Comparison of ENCODE assay signal across 10 cellular contexts in genomic region chr4:3322059-3322550, GRCh38. TPM values are rescaled to one million over a fixed set of nuclear protein-coding genes. Genes with fewer than 3 reads are reported as not detected.
DNase-seq lines count a peak whose midpoint lies in the region; ATAC-seq and TF ChIP-seq lines count a peak whose summit lies in the region.
"Had no signal": no experiment of that assay in that cellular context is flagged by ENCODE, and none has a peak within 500 bp of the region (broad histone marks: within the 10 kb centered on the region; RNA-seq: fewer than 3 reads in every experiment).

No MANE protein-coding gene starts in this region.

- CTCF ChIA-PET in SK-N-SH (lab: Yijun Ruan, JAX) = interaction anchor here (0.8 to 1.6 kb wide), 2 partner anchors 24 kb away, joined by 3 to 9 read pairs; no protein-coding TSS in a partner anchor
- CTCF ChIA-PET in naive thymus-derived CD4-positive, alpha-beta T cell (lab: Charles Lee) = no interaction called here

- peaks cover 0 to 51% (median 18%) of the 10 kb centered on the region in 5 donors for H3K36me3 Mint-ChIP-seq in naive thymus-derived CD4-positive, alpha-beta T cell

- peaks cover 0 to 18% (median 0%) of the 10 kb centered on the region in 7 donors for H3K4me1 Mint-ChIP-seq in naive thymus-derived CD4-positive, alpha-beta T cell

- DNase-seq in H7 = peak; percentile 62
- DNase-seq in brain microvascular endothelial cell = peak; percentile 27
- peak; percentile 46 for DNase-seq in iris pigment epithelial cell (ENCODE audit: low read depth)
- DNase-seq in smooth muscle cell (lab: John Stamatoyannopoulos, UW; ENCODE audit: unreplicated experiment) = no peak
- no peak for DNase-seq in SW480 (ENCODE audit: low spot score)
- no peak for DNase-seq in SK-N-SH
- DNase-seq in naive thymus-derived CD4-positive, alpha-beta T cell = no peak
- DNase-seq: effector CD8-positive, alpha-beta T cell had no signal

- H3K27ac ChIP-seq in brain microvascular endothelial cell (no peak overlapping the region), smooth muscle cell (ENCODE audit: low read depth) (peak overlapping the region; percentile 40), SK-N-SH (ENCODE audit: low read depth in 2 of 2, low read length in 1 of 2) (no peak overlapping the region)
- no peak overlapping the region for H3K27ac ChIP-seq in naive thymus-derived CD4-positive, alpha-beta T cell (ENCODE audit: low read depth, low read length)

- in situ Hi-C loops in brain microvascular endothelial cell (cut with HindIII; ENCODE audit: low pct_ligation_motif_present, low sequenced_read_pairs) = no loop called here

- H3K4me2 ChIP-seq in smooth muscle cell = peak overlapping the region; percentile 44
- H3K4me2 ChIP-seq in SK-N-SH = no peak overlapping the region

- H3K4me1 ChIP-seq in smooth muscle cell (ENCODE audit: low read depth) = peaks cover 21% of the 10 kb centered on the region
- peaks cover 4 to 14% of the 10 kb centered on the region in 2 experiments; a peak in 2 of 4 replicates for H3K4me1 ChIP-seq in SK-N-SH (ENCODE audit: control insufficient read depth in 1 of 2, insufficient read depth in 2 of 2, low read depth in 1 of 2, low read length in 1 of 2)
- H3K4me1 ChIP-seq in naive thymus-derived CD4-positive, alpha-beta T cell (ENCODE audit: control insufficient read depth in 2 of 2, insufficient read depth in 2 of 2, low read length in 2 of 2) = no peaks in the 10 kb centered on the region

- peaks cover 81% of the 10 kb centered on the region for H4K20me1 ChIP-seq in smooth muscle cell (ENCODE audit: low read depth)
- H4K20me1 ChIP-seq in SK-N-SH (ENCODE audit: insufficient read depth) = peaks cover 10% of the 10 kb centered on the region; the same call in 1 of the 2 replicates

- no peak for TF ChIP-seq RAD21 in SK-N-SH (IDR thresholded peaks at IDR 0.05; ENCODE audit: low read length)

- TF ChIP-seq EP300 in SK-N-SH (IDR thresholded peaks at IDR 0.05; ENCODE audit: borderline replicate concordance in 1 of 2, low read depth in 1 of 2, low read length in 1 of 2) = no peak

- peaks cover 0 to 9% (median 3%) of the 10 kb centered on the region in 11 donors for H3K9me3 Mint-ChIP-seq in naive thymus-derived CD4-positive, alpha-beta T cell

- H3K36me3 ChIP-seq in H7 (replicated peaks; ENCODE audit: control insufficient read depth, insufficient read depth, low read length) (no peaks in the 10 kb centered on the region; the same call in 1 of the 2 replicates), brain microvascular endothelial cell (replicated peaks) (peaks cover 4% of the 10 kb centered on the region), smooth muscle cell (ENCODE audit: low read depth) (no peaks in the 10 kb centered on the region), SK-N-SH (replicated peaks in 1 of 2; ENCODE audit: control insufficient read depth in 1 of 2, insufficient read depth in 2 of 2, low read length in 1 of 2) (peaks cover 8 to 17% of the 10 kb centered on the region in 2 experiments)
- peaks cover 0 to 10% (median 0%) of the 10 kb centered on the region in 3 experiments for H3K36me3 ChIP-seq in naive thymus-derived CD4-positive, alpha-beta T cell (ENCODE audit: control insufficient read depth in 2 of 3, insufficient read depth in 3 of 3, low read length in 3 of 3)

- H3K4me3 Mint-ChIP-seq in naive thymus-derived CD4-positive, alpha-beta T cell = no peak overlapping the region

- H2AFZ ChIP-seq in smooth muscle cell (ENCODE audit: low read depth) (no peak overlapping the region), SK-N-SH (ENCODE audit: low read depth) (no peak overlapping the region)

- intact Hi-C loops in naive thymus-derived CD4-positive, alpha-beta T cell (cut with micrococcal nuclease) = no loop called here

- POLR2A ChIA-PET in SK-N-SH (lab: Yijun Ruan, JAX) = no interaction called here
- POLR2A ChIA-PET in naive thymus-derived CD4-positive, alpha-beta T cell (lab: Charles Lee) = no interaction called here

- peak overlapping the region in 1 of 9 donors; percentile 34 for H3K27ac Mint-ChIP-seq in naive thymus-derived CD4-positive, alpha-beta T cell

- H3K4me3 ChIP-seq in H7 (ENCODE audit: insufficient read depth, low read depth, low read length) = no peak overlapping the region
- no peak overlapping the region for H3K4me3 ChIP-seq in brain microvascular endothelial cell (ENCODE audit: low read depth, low read length)
- no peak overlapping the region for H3K4me3 ChIP-seq in smooth muscle cell
- no peak overlapping the region for H3K4me3 ChIP-seq in SK-N-SH (ENCODE audit: low read depth in 2 of 2, low read length in 1 of 2)
- no peak overlapping the region for H3K4me3 ChIP-seq in naive thymus-derived CD4-positive, alpha-beta T cell (ENCODE audit: low read length)
- H3K4me3 ChIP-seq: skin epidermis had no signal

- peaks cover 0 to 10% (median 0%) of the 10 kb centered on the region in 5 donors for H3K27me3 Mint-ChIP-seq in naive thymus-derived CD4-positive, alpha-beta T cell

- no peak for TF ChIP-seq CTCF in brain microvascular endothelial cell (IDR thresholded peaks at IDR 0.05; ENCODE audit: low read depth, low read length, missing control alignments)
- no peak for TF ChIP-seq CTCF in smooth muscle cell (IDR thresholded peaks at IDR 0.05; ENCODE audit: borderline replicate concordance, insufficient read depth, poor library complexity, severe bottlenecking)
- TF ChIP-seq CTCF in SK-N-SH (IDR thresholded peaks at IDR 0.05) = no peak

- no peak overlapping the region for H3K9ac ChIP-seq in smooth muscle cell (ENCODE audit: low read depth)
- no peak overlapping the region for H3K9ac ChIP-seq in SK-N-SH

- H3F3A ChIP-seq in smooth muscle cell (ENCODE audit: low read depth) = no peaks in the 10 kb centered on the region
- no peaks in the 10 kb centered on the region for H3F3A ChIP-seq in SK-N-SH (replicated peaks; ENCODE audit: insufficient read depth)

- WGBS in smooth muscle cell (ENCODE audit: low lambda C conversion rate) = 60% methylated on average over 10 of the region's 10 CpGs
- WGBS in SK-N-SH (ENCODE audit: low lambda C conversion rate) = 91% methylated on average over 10 of the region's 10 CpGs

- H3K9me3 ChIP-seq in smooth muscle cell (replicated peaks; ENCODE audit: low read depth) (no peaks in the 10 kb centered on the region), SK-N-SH (no peaks in the 10 kb centered on the region)
- no peaks in the 10 kb centered on the region for H3K9me3 ChIP-seq in naive thymus-derived CD4-positive, alpha-beta T cell (ENCODE audit: control insufficient read depth in 2 of 3, low read length in 3 of 3)

- H3K9me2 ChIP-seq in SK-N-SH = no peaks in the 10 kb centered on the region

- no peak for ATAC-seq in HG03159 (IDR thresholded peaks at IDR 0.05; ENCODE audit: unreplicated experiment)
- no peak for ATAC-seq in naive thymus-derived CD4-positive, alpha-beta T cell

- H3K27me3 ChIP-seq in H7 (ENCODE audit: control insufficient read depth, insufficient read depth, low read length) (no peaks in the 10 kb centered on the region), brain microvascular endothelial cell (replicated peaks) (no peaks in the 10 kb centered on the region), smooth muscle cell (ENCODE audit: low read depth) (no peaks in the 10 kb centered on the region), SK-N-SH (ENCODE audit: insufficient read depth) (no peaks in the 10 kb centered on the region)
- no peaks in the 10 kb centered on the region for H3K27me3 ChIP-seq in naive thymus-derived CD4-positive, alpha-beta T cell (ENCODE audit: control insufficient read depth in 2 of 2, insufficient read depth in 2 of 2, low read length in 2 of 2)

- H3K79me2 ChIP-seq in smooth muscle cell (ENCODE audit: low read depth) (peaks cover 22% of the 10 kb centered on the region), SK-N-SH (ENCODE audit: insufficient read depth) (peaks cover 89% of the 10 kb centered on the region)

TF ChIP-seq in SK-N-SH, 30 proteins besides CTCF, POLR2A, EP300 and RAD21:
- TF ChIP-seq GATA2 (CRISPR knock-in tag; IDR thresholded peaks at IDR 0.05) (no peak), PBX3 (IDR thresholded peaks at IDR 0.05) (no peak), JUND (IDR thresholded peaks at IDR 0.05) (no peak), CHD2 (IDR thresholded peaks at IDR 0.05; ENCODE audit: low read length, partially characterized antibody) (no peak), MEF2A (IDR thresholded peaks at IDR 0.05; ENCODE audit: borderline replicate concordance, low read depth) (no peak), RCOR1 (IDR thresholded peaks at IDR 0.05; ENCODE audit: low read length) (no peak), MXI1 (IDR thresholded peaks at IDR 0.05; ENCODE audit: low read depth, low read length) (no peak), POLR2AphosphoS5 (IDR thresholded peaks at IDR 0.05; ENCODE audit: low read depth, low read length) (no peak), SIN3A (IDR thresholded peaks at IDR 0.05; ENCODE audit: borderline replicate concordance, low read depth, low read length) (no peak), GABPA (IDR thresholded peaks at IDR 0.05; ENCODE audit: low read depth) (no peak)

RNA-seq across cellular contexts. Expression of gene RGS12, which starts 29.3 kb away (rescaled TPM):
- 18.7 and 19.7 TPM in 2 replicates for total RNA-seq in H7 (2014; rRNA removed; shearing (Covaris generic))
- total RNA-seq in smooth muscle cell = 13.0 and 28.5 TPM in 2 replicates
- polyA plus RNA-seq in smooth muscle cell (20.5 and 38.7 TPM in 2 replicates), SK-N-SH (2012; rRNA removed) (11.4 and 18.4 TPM in 2 replicates)
- 7.2 and 9.5 TPM in 2 replicates for polyA plus RNA-seq in SK-N-SH (2012; cell fraction: cytosol; rRNA removed)
- 50.2 and 78.3 TPM in 2 replicates for polyA plus RNA-seq in SK-N-SH (2012; cell fraction: nucleus; rRNA removed)
- 10 to 100 TPM in 1 of 5 experiments, 1 to 10 TPM in 4; 2.5 to 13.3 (median 7.5) TPM for total RNA-seq in naive thymus-derived CD4-positive, alpha-beta T cell
- polyA plus RNA-seq in naive thymus-derived CD4-positive, alpha-beta T cell = 10 to 100 TPM in 1 of 2 donors, 1 to 10 TPM in 1; 6.6 to 16.0 TPM

Comparison
In these comparisons a context has a peak if more than half of its experiments do, and no peak if none do; other contexts are left out.
1. DNase-seq: peak in H7 (single experiment), brain microvascular endothelial cell (single experiment) and iris pigment epithelial cell (single experiment); none in smooth muscle cell (single experiment), SW480 (single experiment), SK-N-SH (single experiment) and naive thymus-derived CD4-positive, alpha-beta T cell (0 of 9).